17 cellular contexts compared by ENCODE assay signal in the genomic region with DNA sequence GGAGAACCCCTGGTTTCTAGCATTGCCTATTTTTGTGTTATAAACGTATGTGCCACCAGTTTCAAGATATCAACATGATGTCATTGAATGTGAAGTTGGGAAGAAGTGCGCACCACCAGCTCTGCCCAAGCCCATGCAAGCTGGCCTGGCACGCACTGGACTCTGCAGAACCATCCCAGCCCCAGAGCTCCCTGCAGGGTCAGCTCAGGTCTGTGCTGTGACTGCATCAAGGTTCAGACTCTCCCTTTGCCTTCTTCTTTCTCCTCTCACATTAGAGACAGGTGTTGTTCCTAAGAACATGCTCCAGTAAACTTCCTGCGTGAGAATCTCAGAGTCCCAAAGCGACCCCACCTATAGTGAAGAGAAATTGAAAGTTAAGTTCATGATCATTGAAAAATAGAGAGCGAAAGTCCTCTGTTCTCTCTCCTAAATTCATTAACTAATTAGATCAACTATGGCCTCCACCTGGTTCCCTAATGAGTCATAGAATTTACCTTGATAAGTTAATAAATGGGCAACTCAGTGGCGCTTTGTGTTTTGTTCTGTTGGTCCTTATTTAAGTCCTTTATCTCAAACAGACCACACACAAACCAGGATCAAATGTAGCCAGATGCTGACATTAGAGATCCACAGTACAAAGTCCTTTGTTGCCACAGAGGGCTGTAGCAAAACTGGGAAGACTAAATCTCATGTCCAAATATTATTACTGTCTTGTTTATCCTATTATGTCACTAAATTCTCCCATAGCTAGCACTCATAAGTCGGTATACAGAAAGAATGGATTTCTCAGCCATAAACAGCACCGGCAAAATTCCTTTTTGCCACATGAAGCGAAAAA.
DNase-seq lines count a peak whose midpoint lies in the region; ATAC-seq, FAIRE-seq and TF ChIP-seq lines count a peak whose summit lies in the region.
"Had no signal": no experiment of that assay in that cellular context is flagged by ENCODE, and none has a peak within 500 bp of the region (broad histone marks: within the 10 kb centered on the region; RNA-seq: fewer than 3 reads in every experiment).

No MANE protein-coding gene starts in this region.

- no peaks in the 10 kb centered on the region for H3K9me3 ChIP-seq in K562 (replicated peaks; ENCODE audit: control insufficient read depth, insufficient read depth, low read depth, low read length)
- no peaks in the 10 kb centered on the region for H3K9me3 ChIP-seq in thyroid gland
- H3K9me3 ChIP-seq: upper lobe of right lung had no signal

- H2AFZ ChIP-seq in K562 (ENCODE audit: low read depth, low read length): no peak overlapping the region

- DNase-seq in GM18507 (ENCODE audit: extremely low spot score, insufficient read length, low read depth) (no peak), K562 (ENCODE audit: extremely low read depth in 1 of 4, low spot score in 3 of 4) (no peak), NCI-H1048 (lab: John Stamatoyannopoulos, UW) (no peak), thyroid gland (no peak)
- DNase-seq: 8988T; activated CD8-positive, alpha-beta T cell treated with anti-CD3 and anti-CD28 coated beads, Interleukin-2, amount 10 ng/mL, durations not matched to agents 7 days and 5 days; activated naive CD8-positive, alpha-beta T cell treated with anti-CD3 and anti-CD28 coated beads, Interleukin-2, amount 10 ng/mL, durations not matched to agents 7 days and 5 days; effector CD4-positive, alpha-beta T cell; NCI-H1436; T-helper 1 cell; upper lobe of right lung had no signal

- TF ChIP-seq EP300 in K562 (IDR thresholded peaks at IDR 0.05; ENCODE audit: low read length): no peak

- TSS peak; percentile 26 for BruUV-seq in K562 (replicated peaks; lab: Mats Ljungman, UMichigan)

- H3K27me3 ChIP-seq in K562 (ENCODE audit: control insufficient read depth in 2 of 2, insufficient read depth in 2 of 2, low read length in 2 of 2) (no peaks in the 10 kb centered on the region), thyroid gland (no peaks in the 10 kb centered on the region)
- H3K27me3 ChIP-seq: upper lobe of right lung had no signal

- no peak overlapping the region for H3K27ac ChIP-seq in K562 (ENCODE audit: extremely low read depth, low read depth, low read length)
- H3K27ac ChIP-seq in thyroid gland: no peak overlapping the region
- H3K27ac ChIP-seq: upper lobe of right lung, VCaP had no signal

- POLR2A ChIA-PET in K562 (lab: Yijun Ruan, JAX): interaction anchor here (0.9 kb wide), 1 partner anchor 21 kb away, joined by 4 read pairs; no protein-coding TSS in a partner anchor

- CTCF ChIA-PET in K562 (lab: Yijun Ruan, JAX; ENCODE audit: low intra/inter-chr PET ratio): no interaction called here

- in situ Hi-C loops in K562 (cut with MboI): no loop called here

- H3K4me2 ChIP-seq in K562 (ENCODE audit: insufficient read depth, low read length): no peak overlapping the region

- H3K36me3 ChIP-seq in K562 (ENCODE audit: control insufficient read depth, insufficient read depth, low read length): peaks cover 48% of the 10 kb centered on the region
- H3K36me3 ChIP-seq in thyroid gland: no peaks in the 10 kb centered on the region
- H3K36me3 ChIP-seq: HAP-1, upper lobe of right lung had no signal

- H3K4me1 ChIP-seq in K562 (replicated peaks in 1 of 2; ENCODE audit: control insufficient read depth in 2 of 2, insufficient read depth in 2 of 2, low read length in 2 of 2) (no peaks in the 10 kb centered on the region), thyroid gland (no peaks in the 10 kb centered on the region)
- H3K4me1 ChIP-seq: upper lobe of right lung had no signal

- no peaks in the 10 kb centered on the region for H4K20me1 ChIP-seq in K562 (replicated peaks; ENCODE audit: control insufficient read depth, insufficient read depth, low read length)

- WGBS in K562 (ENCODE audit: insufficient coverage, low coverage, missing lambda C conversion rate): 72% methylated on average over 10 of the region's 10 CpGs
- 78% methylated on average over 10 of the region's 10 CpGs for WGBS in thyroid gland, 2 donors

- intact Hi-C loops in K562 (cut with micrococcal nuclease): no loop called here
- intact Hi-C loops in thyroid gland (cut with DNase I): no loop called here

- no peaks in the 10 kb centered on the region for H3K79me2 ChIP-seq in K562 (ENCODE audit: control insufficient read depth, insufficient read depth, low read length)

- FAIRE-seq in GM18507 (lab: Jason Lieb, UNC) (peak; percentile 76), K562 (lab: Jason Lieb, UNC) (no peak)

- H3K9ac ChIP-seq in K562 (ENCODE audit: insufficient read depth in 1 of 2, low read depth in 2 of 2, low read length in 2 of 2): no peak overlapping the region

- TF ChIP-seq CTCF in K562 (IDR thresholded peaks at IDR 0.05 in 2 of 3, conservative IDR thresholded peaks at IDR 0.05 in 1 of 3; ENCODE audit: insufficient read depth in 2 of 3, low read depth in 1 of 3, low read length in 3 of 3) (no peak), thyroid gland (IDR thresholded peaks at IDR 0.05) (no peak)

- no peak for TF ChIP-seq RAD21 in K562 (CRISPR knock-in tag; conservative IDR thresholded peaks at IDR 0.05 in 1 of 2, IDR thresholded peaks at IDR 0.05 in 1 of 2)

- peak; percentile 90 for ATAC-seq in GM21381 (IDR thresholded peaks at IDR 0.05; ENCODE audit: unreplicated experiment)
- peak; percentile 76 for ATAC-seq in HG03139 (IDR thresholded peaks at IDR 0.05; ENCODE audit: unreplicated experiment)
- no peak; the same call in 1 of the 3 replicates for ATAC-seq in K562
- no peak for ATAC-seq in HG03439 (IDR thresholded peaks at IDR 0.05; ENCODE audit: unreplicated experiment)
- no peak for ATAC-seq in SK-N-SH treated with all-trans-retinoic acid at 6 μM for 48 hours
- ATAC-seq: activated CD8-positive, alpha-beta T cell treated with anti-CD3 and anti-CD28 coated beads, Interleukin-2, amount 10 ng/mL, durations not matched to agents 7 days and 5 days; upper lobe of right lung had no signal

- TF ChIP-seq POLR2A in K562 (conservative IDR thresholded peaks at IDR 0.05) (no peak), thyroid gland (IDR thresholded peaks at IDR 0.05) (no peak)

- H3K4me3 ChIP-seq in K562: no peak overlapping the region
- H3K4me3 ChIP-seq in thyroid gland (replicated peaks in 1 of 3): no peak overlapping the region
- H3K4me3 ChIP-seq: HAP-1, upper lobe of right lung had no signal

- H3K9me1 ChIP-seq in K562 (ENCODE audit: control insufficient read depth, insufficient read depth, low read length): no peaks in the 10 kb centered on the region

TF ChIP-seq in K562, 482 proteins besides CTCF, POLR2A, EP300 and RAD21 (continues in another document):
- TF ChIP-seq GATAD2A (IDR thresholded peaks at IDR 0.05) (no peak), MEF2D (tag; conservative IDR thresholded peaks at IDR 0.05; ENCODE audit: low read depth) (no peak), CHCHD3 (CRISPR knock-in tag; IDR thresholded peaks at IDR 0.05) (no peak), TCF7L2 (IDR thresholded peaks at IDR 0.05; ENCODE audit: low read depth, low read length) (no peak), MYNN (IDR thresholded peaks at IDR 0.05) (no peak), MYNN (CRISPR knock-in tag; IDR thresholded peaks at IDR 0.05) (no peak), ZNF316 (IDR thresholded peaks at IDR 0.05) (no peak), DPF2 (IDR thresholded peaks at IDR 0.05) (no peak)

TF ChIP-seq in SK-N-SH treated with all-trans-retinoic acid at 6 μM for 48 hours, 23 proteins besides CTCF, POLR2A, EP300 and RAD21 (continues in another document):
- TF ChIP-seq, protein P1, sequence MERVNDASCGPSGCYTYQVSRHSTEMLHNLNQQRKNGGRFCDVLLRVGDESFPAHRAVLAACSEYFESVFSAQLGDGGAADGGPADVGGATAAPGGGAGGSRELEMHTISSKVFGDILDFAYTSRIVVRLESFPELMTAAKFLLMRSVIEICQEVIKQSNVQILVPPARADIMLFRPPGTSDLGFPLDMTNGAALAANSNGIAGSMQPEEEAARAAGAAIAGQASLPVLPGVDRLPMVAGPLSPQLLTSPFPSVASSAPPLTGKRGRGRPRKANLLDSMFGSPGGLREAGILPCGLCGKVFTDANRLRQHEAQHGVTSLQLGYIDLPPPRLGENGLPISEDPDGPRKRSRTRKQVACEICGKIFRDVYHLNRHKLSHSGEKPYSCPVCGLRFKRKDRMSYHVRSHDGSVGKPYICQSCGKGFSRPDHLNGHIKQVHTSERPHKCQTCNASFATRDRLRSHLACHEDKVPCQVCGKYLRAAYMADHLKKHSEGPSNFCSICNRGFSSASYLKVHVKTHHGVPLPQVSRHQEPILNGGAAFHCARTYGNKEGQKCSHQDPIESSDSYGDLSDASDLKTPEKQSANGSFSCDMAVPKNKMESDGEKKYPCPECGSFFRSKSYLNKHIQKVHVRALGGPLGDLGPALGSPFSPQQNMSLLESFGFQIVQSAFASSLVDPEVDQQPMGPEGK (CRISPR knock-in tag; IDR thresholded peaks at IDR 0.05; ENCODE audit: borderline replicate concordance): no peak
- no peak for TF ChIP-seq RARB (CRISPR knock-in tag; IDR thresholded peaks at IDR 0.05)
- TF ChIP-seq ZNF70 (CRISPR knock-in tag; IDR thresholded peaks at IDR 0.05): no peak
- TF ChIP-seq ZNF8 (CRISPR knock-in tag; IDR thresholded peaks at IDR 0.05): no peak
- TF ChIP-seq BACH2 (CRISPR knock-in tag; IDR thresholded peaks at IDR 0.05; ENCODE audit: borderline replicate concordance): no peak
- TF ChIP-seq, protein P2, sequence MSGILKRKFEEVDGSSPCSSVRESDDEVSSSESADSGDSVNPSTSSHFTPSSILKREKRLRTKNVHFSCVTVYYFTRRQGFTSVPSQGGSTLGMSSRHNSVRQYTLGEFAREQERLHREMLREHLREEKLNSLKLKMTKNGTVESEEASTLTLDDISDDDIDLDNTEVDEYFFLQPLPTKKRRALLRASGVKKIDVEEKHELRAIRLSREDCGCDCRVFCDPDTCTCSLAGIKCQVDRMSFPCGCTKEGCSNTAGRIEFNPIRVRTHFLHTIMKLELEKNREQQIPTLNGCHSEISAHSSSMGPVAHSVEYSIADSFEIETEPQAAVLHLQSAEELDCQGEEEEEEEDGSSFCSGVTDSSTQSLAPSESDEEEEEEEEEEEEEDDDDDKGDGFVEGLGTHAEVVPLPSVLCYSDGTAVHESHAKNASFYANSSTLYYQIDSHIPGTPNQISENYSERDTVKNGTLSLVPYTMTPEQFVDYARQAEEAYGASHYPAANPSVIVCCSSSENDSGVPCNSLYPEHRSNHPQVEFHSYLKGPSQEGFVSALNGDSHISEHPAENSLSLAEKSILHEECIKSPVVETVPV (CRISPR knock-in tag; IDR thresholded peaks at IDR 0.05): no peak
- no peak for TF ChIP-seq GLIS3 (CRISPR knock-in tag; IDR thresholded peaks at IDR 0.05)
- TF ChIP-seq ZNF565 (CRISPR knock-in tag; conservative IDR thresholded peaks at IDR 0.05; ENCODE audit: low read depth): no peak
- no peak for TF ChIP-seq ARNTL (CRISPR knock-in tag; IDR thresholded peaks at IDR 0.05; ENCODE audit: borderline replicate concordance, low read depth)
- no peak for TF ChIP-seq PPARA (CRISPR knock-in tag; IDR thresholded peaks at IDR 0.05; ENCODE audit: borderline replicate concordance)
- TF ChIP-seq TCF4 (CRISPR knock-in tag; IDR thresholded peaks at IDR 0.05; ENCODE audit: borderline replicate concordance): no peak
- TF ChIP-seq ZFP30 (CRISPR knock-in tag; IDR thresholded peaks at IDR 0.05): no peak
- TF ChIP-seq SNAI2 (CRISPR knock-in tag; IDR thresholded peaks at IDR 0.05): no peak

Comparison
In these comparisons a context has a peak if more than half of its experiments do, and no peak if none do; other contexts are left out.
1. ATAC-seq: peak in GM21381 (single experiment) and HG03139 (single experiment); none in K562 (single experiment), HG03439 (single experiment) and SK-N-SH treated with all-trans-retinoic acid at 6 μM for 48 hours (single experiment).